Comparison of ENCODE assay signal across 15 cellular contexts in genomic region chr12:26648584-26648983, GRCh38.
DNase-seq lines count a peak whose midpoint lies in the region; FAIRE-seq and TF ChIP-seq lines count a peak whose summit lies in the region.
"Had no signal": no experiment of that assay in that cellular context is flagged by ENCODE, and none has a peak within 500 bp of the region (broad histone marks: within the 10 kb centered on the region; RNA-seq: fewer than 3 reads in every experiment).

No MANE protein-coding gene starts in this region.

- H3K4me1 Mint-ChIP-seq in astrocyte (ENCODE audit: low read depth, unreplicated experiment), result peaks cover 29% of the 10 kb centered on the region
- H3K4me1 Mint-ChIP-seq: activated CD4-positive, alpha-beta T cell treated with anti-CD3 and anti-CD28 coated beads, Interleukin-2, amount 10 ng/mL, durations not matched to agents 7 days and 5 days; activated naive CD4-positive, alpha-beta T cell treated with anti-CD3 and anti-CD28 coated beads, Interleukin-2, amount 50 U/mL, for 24 hours had no signal

- no peak overlapping the region for H3K9ac ChIP-seq in astrocyte (ENCODE audit: low read length)

- H3K4me3 Mint-ChIP-seq in astrocyte (ENCODE audit: unreplicated experiment), result no peak overlapping the region
- H3K4me3 Mint-ChIP-seq: activated CD4-positive, alpha-beta T cell treated with anti-CD3 and anti-CD28 coated beads, Interleukin-2, amount 10 ng/mL, durations not matched to agents 7 days and 5 days; activated naive CD4-positive, alpha-beta T cell treated with anti-CD3 and anti-CD28 coated beads, Interleukin-2, amount 50 U/mL, for 24 hours had no signal

- H2AFZ ChIP-seq in astrocyte (ENCODE audit: low read depth, low read length), result no peak overlapping the region

- no peaks in the 10 kb centered on the region for H3K36me3 ChIP-seq in cardiac muscle cell
- no peaks in the 10 kb centered on the region for H3K36me3 ChIP-seq in astrocyte (ENCODE audit: insufficient read depth, low read length)
- peaks cover 0 to 65% (median 0%) of the 10 kb centered on the region in 3 donors for H3K36me3 ChIP-seq in esophagus squamous epithelium
- H3K36me3 ChIP-seq: ovary had no signal

- peaks cover 3% of the 10 kb centered on the region for H3K9me3 Mint-ChIP-seq in astrocyte (ENCODE audit: unreplicated experiment)
- H3K9me3 Mint-ChIP-seq: activated naive CD4-positive, alpha-beta T cell treated with anti-CD3 and anti-CD28 coated beads, Interleukin-2, amount 50 U/mL, for 24 hours had no signal

- H3K27me3 Mint-ChIP-seq in astrocyte (ENCODE audit: low read depth, unreplicated experiment), result no peaks in the 10 kb centered on the region
- H3K27me3 Mint-ChIP-seq: activated CD4-positive, alpha-beta T cell treated with anti-CD3 and anti-CD28 coated beads, Interleukin-2, amount 10 ng/mL, durations not matched to agents 7 days and 5 days; activated naive CD4-positive, alpha-beta T cell treated with anti-CD3 and anti-CD28 coated beads, Interleukin-2, amount 50 U/mL, for 24 hours had no signal

- H3K79me2 ChIP-seq in astrocyte (ENCODE audit: insufficient read depth, low read length), result no peaks in the 10 kb centered on the region

- 4 to 11% methylated on average over 1 of the region's 1 CpG for WGBS in esophagus squamous epithelium, 2 donors

- H3K36me3 Mint-ChIP-seq in astrocyte (ENCODE audit: low read depth, unreplicated experiment), result peaks cover 7% of the 10 kb centered on the region

- FAIRE-seq in astrocyte (lab: Jason Lieb, UNC), result peak; percentile 32
- FAIRE-seq in D721Med (lab: Jason Lieb, UNC), result no peak
- FAIRE-seq: G401.6 had no signal

- no peak for TF ChIP-seq CTCF in cardiac muscle cell (IDR thresholded peaks at IDR 0.05; ENCODE audit: low read depth, low read length)
- no peak for TF ChIP-seq CTCF in astrocyte (IDR thresholded peaks at IDR 0.05; ENCODE audit: insufficient read depth, low read depth, low read length)
- TF ChIP-seq CTCF in D721Med (IDR thresholded peaks at IDR 0.05; ENCODE audit: insufficient read depth, missing control alignments), result no peak
- TF ChIP-seq CTCF in esophagus squamous epithelium (IDR thresholded peaks at IDR 0.05), result no peak

- no peak overlapping the region for H3K27ac ChIP-seq in cardiac muscle cell
- H3K27ac ChIP-seq in astrocyte (ENCODE audit: low read depth, low read length), result peak overlapping the region; percentile 82
- H3K27ac ChIP-seq in esophagus squamous epithelium, result no peak overlapping the region
- H3K27ac ChIP-seq: ovary, tibial nerve had no signal

- no peak for TF ChIP-seq POLR2A in esophagus squamous epithelium (IDR thresholded peaks at IDR 0.05)

- DNase-seq in cardiac muscle cell (ENCODE audit: low read depth in 1 of 2, low spot score in 1 of 2) (peak; percentile 23 to 90), cardiac septum (ENCODE audit: low spot score) (no peak), astrocyte (ENCODE audit: low read depth) (peak; percentile 95), glomerular visceral epithelial cell (ENCODE audit: extremely low spot score) (peak; percentile 87), D721Med (ENCODE audit: insufficient read length, low spot score) (no peak), esophagus squamous epithelium (lab: John Stamatoyannopoulos, UW) (no peak), activated gamma-delta T cell (lab: John Stamatoyannopoulos, UW) (no peak)
- no peak for DNase-seq in activated CD4-positive, alpha-beta T cell treated with anti-CD3 and anti-CD28 coated beads, Interleukin-2, amount 50 U/mL, for 1 hour
- DNase-seq: 8988T; activated CD4-positive, alpha-beta T cell treated with anti-CD3 and anti-CD28 coated beads, Interleukin-2, amount 10 ng/mL, durations not matched to agents 7 days and 5 days; Karpas-422; ovary had no signal

- intact Hi-C loops in cardiac septum (cut with DNase I), result no loop called here
- intact Hi-C loops in esophagus squamous epithelium (cut with DNase I), result no loop called here

- H3K27me3 ChIP-seq in cardiac muscle cell (no peaks in the 10 kb centered on the region), astrocyte (ENCODE audit: insufficient read depth, low read length) (no peaks in the 10 kb centered on the region), esophagus squamous epithelium (no peaks in the 10 kb centered on the region)
- H3K27me3 ChIP-seq: ovary, tibial nerve had no signal

- H3K27ac Mint-ChIP-seq in astrocyte (ENCODE audit: unreplicated experiment), result peak overlapping the region; percentile 64
- H3K27ac Mint-ChIP-seq: activated CD4-positive, alpha-beta T cell treated with anti-CD3 and anti-CD28 coated beads, Interleukin-2, amount 10 ng/mL, durations not matched to agents 7 days and 5 days had no signal

- H3K4me3 ChIP-seq in cardiac muscle cell, result no peak overlapping the region
- no peak overlapping the region for H3K4me3 ChIP-seq in astrocyte (ENCODE audit: insufficient read depth, low read depth, low read length)
- no peak overlapping the region for H3K4me3 ChIP-seq in esophagus squamous epithelium
- H3K4me3 ChIP-seq: ovary, tibial nerve had no signal

- H4K20me1 ChIP-seq in astrocyte (ENCODE audit: insufficient read depth, low read length), result no peaks in the 10 kb centered on the region

- H3K4me1 ChIP-seq in cardiac muscle cell (ENCODE audit: low read depth), result no peaks in the 10 kb centered on the region
- H3K4me1 ChIP-seq in astrocyte (ENCODE audit: insufficient read depth, low read length), result peaks cover 29% of the 10 kb centered on the region
- H3K4me1 ChIP-seq in esophagus squamous epithelium, result peaks cover 0 to 3% (median 0%) of the 10 kb centered on the region in 3 donors

- peak overlapping the region; percentile 40 for H3K4me2 ChIP-seq in astrocyte (ENCODE audit: low read length)

- no peaks in the 10 kb centered on the region for H3K9me3 ChIP-seq in cardiac muscle cell (ENCODE audit: low read depth)
- no peaks in the 10 kb centered on the region for H3K9me3 ChIP-seq in astrocyte (ENCODE audit: insufficient read depth, low read depth, low read length)
- H3K9me3 ChIP-seq in esophagus squamous epithelium, result no peaks in the 10 kb centered on the region
- H3K9me3 ChIP-seq: ovary had no signal

Comparison
In these comparisons a context has a peak if more than half of its experiments do, and no peak if none do; other contexts are left out.
1. DNase-seq: peak in cardiac muscle cell (2 of 2), astrocyte (single experiment) and glomerular visceral epithelial cell (single experiment); none in cardiac septum (single experiment), activated CD4-positive, alpha-beta T cell treated with anti-CD3 and anti-CD28 coated beads, Interleukin-2, amount 50 U/mL, for 1 hour (single experiment), D721Med (single experiment), esophagus squamous epithelium (single experiment) and activated gamma-delta T cell (single experiment).